17 cellular contexts compared by ENCODE assay signal in the genomic region with DNA sequence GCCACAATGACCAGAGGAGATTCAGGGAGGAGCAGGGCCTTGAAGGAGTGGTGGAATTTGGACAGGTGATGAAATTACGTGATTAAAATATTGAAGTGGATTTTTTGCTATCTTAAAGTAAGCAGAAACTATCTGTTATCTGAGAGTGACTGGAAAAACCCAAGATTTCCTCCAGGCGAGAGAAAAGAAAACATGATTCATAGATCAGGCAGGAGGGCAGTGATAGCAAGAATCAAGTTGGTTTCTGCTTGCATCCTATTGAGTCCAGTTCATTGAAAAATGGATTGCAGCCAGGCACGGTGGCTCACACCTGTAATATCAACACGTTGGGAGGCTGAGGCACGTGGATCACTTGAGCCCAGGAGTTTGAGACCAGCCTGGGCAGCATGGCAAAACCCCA.
A peak's percentile ranks its signal among the peaks of the same experiment; 100 is the strongest.
DNase-seq lines count a peak whose midpoint lies in the region; ATAC-seq and TF ChIP-seq lines count a peak whose summit lies in the region.
"Had no signal": no experiment of that assay in that cellular context is flagged by ENCODE, and none has a peak within 500 bp of the region (broad histone marks: within the 10 kb centered on the region; RNA-seq: fewer than 3 reads in every experiment).

No MANE protein-coding gene starts in this region.

- TF ChIP-seq CTCF in foreskin keratinocyte (conservative IDR thresholded peaks at IDR 0.05) (no peak), stomach (IDR thresholded peaks at IDR 0.05) (no peak)

- H3K4me1 ChIP-seq in adipocyte (ENCODE audit: control insufficient read depth, insufficient read depth, low read length) (no peaks in the 10 kb centered on the region), foreskin keratinocyte (no peaks in the 10 kb centered on the region), stomach (peaks cover 0 to 3% (median 0%) of the 10 kb centered on the region in 4 donors)
- H3K4me1 ChIP-seq: HAP-1, SJCRH30 had no signal

- WGBS in stomach, 5 donors, result 26 to 59% (median 51%) methylated on average over 5 of the region's 5 CpGs

- no peak for TF ChIP-seq EP300 in stomach (IDR thresholded peaks at IDR 0.05)

- intact Hi-C loops in stomach (cut with DNase I; ENCODE audit: low total_unique reads), result no loop called here
- intact Hi-C loops in activated T-helper 1 cell treated with anti-CD3 and anti-CD28 coated beads, Interleukin-12 subunit alpha, Interleukin-12 subunit beta, Interleukin-2, Interleukin-4 antibody, amounts not matched to agents 30 ng/mL and 10 ng/mL and 1 ng/mL, durations not matched to agents 14 hours and 24 hours and 36 hours (cut with micrococcal nuclease), result no loop called here

- H3K9me3 ChIP-seq in adipocyte (ENCODE audit: control insufficient read depth, low read length), result no peaks in the 10 kb centered on the region
- no peaks in the 10 kb centered on the region for H3K9me3 ChIP-seq in stomach
- H3K9me3 ChIP-seq: HAP-1, SJCRH30 had no signal

- DNase-seq in NCI-H226, result peak; percentile 94
- peak; percentile 15 for DNase-seq in adipocyte (ENCODE audit: low read depth)
- peak in 1 of 2 donors; percentile 74 for DNase-seq in foreskin keratinocyte
- peak; percentile 54 for DNase-seq in stomach
- no peak for DNase-seq in NCI-H1436 treated with DMSO at 0.1 percent for 48 hours (lab: John Stamatoyannopoulos, UW)
- DNase-seq in HuH-7 (ENCODE audit: low spot score), result no peak
- DNase-seq in activated T-helper 1 cell treated with anti-CD3 and anti-CD28 coated beads, Interleukin-12 subunit alpha, Interleukin-12 subunit beta, Interleukin-2, Interleukin-4 antibody, amounts not matched to agents 30 ng/mL and 10 ng/mL and 1 ng/mL, durations not matched to agents 14 hours and 24 hours and 36 hours (ENCODE audit: low spot score), result no peak
- DNase-seq: CD8-positive, alpha-beta T cell; DMS 273 treated with DMSO at 0.1 percent for 48 hours; EL; Kasumi-1; NCI-H2029; NCI-H2171 treated with DMSO at 0.1 percent for 48 hours; NCI-H510A treated with DMSO at 0.1 percent for 48 hours; RPMI8226; SJCRH30 had no signal

- H3K4me3 Mint-ChIP-seq in activated T-helper 1 cell treated with anti-CD3 and anti-CD28 coated beads, Interleukin-12 subunit alpha, Interleukin-12 subunit beta, Interleukin-2, Interleukin-4 antibody, amounts not matched to agents 30 ng/mL and 10 ng/mL and 1 ng/mL, durations not matched to agents 14 hours and 24 hours and 36 hours, result no peak overlapping the region
- H3K4me3 Mint-ChIP-seq: CD8-positive, alpha-beta T cell had no signal

- H3K27ac ChIP-seq in foreskin keratinocyte (peak overlapping the region; percentile 57), stomach (peak overlapping the region in 1 of 5 donors; percentile 18)
- H3K27ac ChIP-seq: SJCRH30 had no signal

- H3K27me3 ChIP-seq in adipocyte (replicated peaks; ENCODE audit: control insufficient read depth, insufficient read depth, low read length) (no peaks in the 10 kb centered on the region), foreskin keratinocyte (no peaks in the 10 kb centered on the region), stomach (no peaks in the 10 kb centered on the region)
- H3K27me3 ChIP-seq: SJCRH30 had no signal

- H3K9me3 Mint-ChIP-seq in activated T-helper 1 cell treated with anti-CD3 and anti-CD28 coated beads, Interleukin-12 subunit alpha, Interleukin-12 subunit beta, Interleukin-2, Interleukin-4 antibody, amounts not matched to agents 30 ng/mL and 10 ng/mL and 1 ng/mL, durations not matched to agents 14 hours and 24 hours and 36 hours, result no peaks in the 10 kb centered on the region
- H3K9me3 Mint-ChIP-seq: CD8-positive, alpha-beta T cell had no signal

- no peak overlapping the region for H3K9ac ChIP-seq in adipocyte (ENCODE audit: low read length)

- no peaks in the 10 kb centered on the region for H3K36me3 Mint-ChIP-seq in activated T-helper 1 cell treated with anti-CD3 and anti-CD28 coated beads, Interleukin-12 subunit alpha, Interleukin-12 subunit beta, Interleukin-2, Interleukin-4 antibody, amounts not matched to agents 30 ng/mL and 10 ng/mL and 1 ng/mL, durations not matched to agents 14 hours and 24 hours and 36 hours (ENCODE audit: low read depth)
- H3K36me3 Mint-ChIP-seq: CD8-positive, alpha-beta T cell had no signal

- H3K4me3 ChIP-seq in adipocyte (ENCODE audit: low read length) (no peak overlapping the region), stomach (no peak overlapping the region)
- H3K4me3 ChIP-seq: HAP-1, SJCRH30 had no signal

- no peaks in the 10 kb centered on the region for H3K27me3 Mint-ChIP-seq in activated T-helper 1 cell treated with anti-CD3 and anti-CD28 coated beads, Interleukin-12 subunit alpha, Interleukin-12 subunit beta, Interleukin-2, Interleukin-4 antibody, amounts not matched to agents 30 ng/mL and 10 ng/mL and 1 ng/mL, durations not matched to agents 14 hours and 24 hours and 36 hours (ENCODE audit: insufficient read depth)

- no peaks in the 10 kb centered on the region for H3K4me1 Mint-ChIP-seq in activated T-helper 1 cell treated with anti-CD3 and anti-CD28 coated beads, Interleukin-12 subunit alpha, Interleukin-12 subunit beta, Interleukin-2, Interleukin-4 antibody, amounts not matched to agents 30 ng/mL and 10 ng/mL and 1 ng/mL, durations not matched to agents 14 hours and 24 hours and 36 hours (ENCODE audit: low read depth)

- peak; percentile 37 for ATAC-seq in foreskin keratinocyte
- ATAC-seq: CD8-positive, alpha-beta T cell had no signal

- no peak overlapping the region for H3K27ac Mint-ChIP-seq in activated T-helper 1 cell treated with anti-CD3 and anti-CD28 coated beads, Interleukin-12 subunit alpha, Interleukin-12 subunit beta, Interleukin-2, Interleukin-4 antibody, amounts not matched to agents 30 ng/mL and 10 ng/mL and 1 ng/mL, durations not matched to agents 14 hours and 24 hours and 36 hours
- H3K27ac Mint-ChIP-seq: CD8-positive, alpha-beta T cell had no signal

- no peaks in the 10 kb centered on the region for H3K36me3 ChIP-seq in adipocyte (ENCODE audit: control insufficient read depth, insufficient read depth, low read length, severe bottlenecking)
- H3K36me3 ChIP-seq in stomach, result no peaks in the 10 kb centered on the region
- H3K36me3 ChIP-seq: HAP-1, SJCRH30 had no signal

- no peak for TF ChIP-seq POLR2A in stomach (IDR thresholded peaks at IDR 0.05)

Comparison
In these comparisons a context has a peak if more than half of its experiments do, and no peak if none do; other contexts are left out.
1. DNase-seq: peak in NCI-H226 (single experiment), adipocyte (single experiment) and stomach (single experiment); none in NCI-H1436 treated with DMSO at 0.1 percent for 48 hours (single experiment), HuH-7 (single experiment) and activated T-helper 1 cell treated with anti-CD3 and anti-CD28 coated beads, Interleukin-12 subunit alpha, Interleukin-12 subunit beta, Interleukin-2, Interleukin-4 antibody, amounts not matched to agents 30 ng/mL and 10 ng/mL and 1 ng/mL, durations not matched to agents 14 hours and 24 hours and 36 hours (single experiment).